In the genomic region with DNA sequence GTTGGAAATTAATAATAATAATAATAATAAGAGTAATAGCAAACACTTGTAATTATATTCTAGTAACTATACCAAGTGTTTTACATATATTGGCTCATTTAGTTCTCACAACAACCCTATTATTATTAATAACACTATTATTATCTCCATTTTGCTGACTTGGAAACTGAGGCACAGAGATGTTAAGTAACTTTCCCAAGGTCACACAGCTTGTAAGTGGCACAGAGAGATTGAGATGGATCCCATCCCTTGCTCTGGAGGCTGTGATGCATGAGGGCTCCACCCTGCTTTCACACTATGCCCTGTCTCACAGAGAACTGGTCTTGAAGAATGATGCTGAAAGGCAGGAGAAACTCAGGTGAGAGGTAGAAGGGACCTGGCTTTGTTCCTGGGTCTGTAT, we compare ENCODE assay signal across 33 cellular contexts. TPM values are rescaled to one million over a fixed set of nuclear protein-coding genes. Genes with fewer than 3 reads are reported as not detected.
"Had no signal": no experiment of that assay in that cellular context is flagged by ENCODE, and none has a peak within 500 bp of the region (broad histone marks: within the 10 kb centered on the region; RNA-seq: fewer than 3 reads in every experiment).

No MANE protein-coding gene starts in this region.

- H3K27me3 ChIP-seq: ascending aorta had no signal

- H3K27ac ChIP-seq: ascending aorta, VCaP had no signal

- DNase-seq: activated B cell treated with CpG ODN at 0.5 μM for 24 hours; activated CD4-positive, alpha-beta memory T cell treated with anti-CD3 and anti-CD28 coated beads for 36 hours; activated CD4-positive, alpha-beta T cell treated with anti-CD3 and anti-CD28 coated beads for 4 hours; activated CD4-positive, alpha-beta T cell treated with anti-CD3 and anti-CD28 coated beads, Interleukin-2, amount 10 ng/mL, durations not matched to agents 24 days and 14 days; activated CD4-positive, alpha-beta T cell treated with anti-CD3 and anti-CD28 coated beads, Interleukin-2, amount 50 U/mL, for 1 hour; activated CD4-positive, alpha-beta T cell treated with anti-CD3 and anti-CD28 coated beads, Interleukin-2, amount 50 U/mL, for 4 hours; activated CD4-positive, CD25-positive, alpha-beta regulatory T cell treated with anti-CD3 and anti-CD28 coated beads, Interleukin-2, amount 50 U/mL, for 72 hours; activated CD8-positive, alpha-beta memory T cell treated with anti-CD3 and anti-CD28 coated beads, Interleukin-2, amount 50 U/mL, for 4 hours; activated CD8-positive, alpha-beta T cell treated with anti-CD3 and anti-CD28 coated beads for 36 hours; activated effector memory CD4-positive, alpha-beta T cell treated with anti-CD3 and anti-CD28 coated beads, Interleukin-2, amount 50 U/mL, for 16 hours; activated gamma-delta T cell treated with Interleukin-2 at 50 U/mL for 16 hours; activated naive CD4-positive, alpha-beta T cell; activated naive CD4-positive, alpha-beta T cell treated with anti-CD3 and anti-CD28 coated beads for 36 hours; activated naive CD4-positive, alpha-beta T cell treated with anti-CD3 and anti-CD28 coated beads, Interleukin-2, amount 50 U/mL, for 16 hours; activated naive CD8-positive, alpha-beta T cell treated with anti-CD3 and anti-CD28 coated beads for 36 hours; activated T-cell treated with anti-CD3 and anti-CD28 coated beads for 4 hours; activated T-cell treated with anti-CD3 and anti-CD28 coated beads, Interleukin-2, amount 50 U/mL, for 1 hour; activated T-cell treated with anti-CD3 and anti-CD28 coated beads, Interleukin-2, amount 50 U/mL, for 4 hours; activated T-cell treated with anti-CD3 and anti-CD28 coated beads, Interleukin-2, amount 50 U/mL, for 72 hours; amygdala; anterior cingulate cortex; central memory CD4-positive, alpha-beta T cell; T-helper 1 cell; T-helper 2 cell; T-helper 9 cell had no signal

- H3K4me3 ChIP-seq: ascending aorta had no signal

- H3K9me3 ChIP-seq: ascending aorta had no signal

- ATAC-seq: activated CD8-positive, alpha-beta T cell treated with anti-CD3 and anti-CD28 coated beads for 36 hours; activated naive CD4-positive, alpha-beta T cell treated with anti-CD3 and anti-CD28 coated beads, Interleukin-2, amount 50 U/mL, for 72 hours; activated T-cell treated with anti-CD3 and anti-CD28 coated beads, Interleukin-2, amount 50 U/mL, for 4 hours; activated T-cell treated with anti-CD3 and anti-CD28 coated beads, Interleukin-2, amount 50 U/mL, for 72 hours; activated T-helper 17 cell treated with anti-CD3 and anti-CD28 coated beads, Interleukin-2, amount 50 U/mL, for 72 hours had no signal

- H3K36me3 ChIP-seq: ascending aorta had no signal

RNA-seq across cellular contexts. Expression of gene TRIM42, which starts 31.9 kb away (rescaled TPM):
- total RNA-seq: activated B cell treated with CpG ODN at 0.5 μM for 24 hours; activated CD4-positive, alpha-beta memory T cell treated with anti-CD3 and anti-CD28 coated beads for 36 hours; activated CD4-positive, alpha-beta T cell treated with anti-CD3 and anti-CD28 coated beads, Interleukin-2, amount 10 ng/mL, durations not matched to agents 24 days and 14 days; activated CD8-positive, alpha-beta memory T cell treated with anti-CD3 and anti-CD28 coated beads for 36 hours; activated CD8-positive, alpha-beta T cell treated with anti-CD3 and anti-CD28 coated beads for 36 hours; activated naive CD4-positive, alpha-beta T cell treated with anti-CD3 and anti-CD28 coated beads for 36 hours; activated naive CD4-positive, alpha-beta T cell treated with anti-CD3 and anti-CD28 coated beads, Interleukin-2, amount 50 U/mL, for 72 hours; activated naive CD8-positive, alpha-beta T cell treated with anti-CD3 and anti-CD28 coated beads for 36 hours; activated T-cell treated with anti-CD3 and anti-CD28 coated beads, Interleukin-2, amount 50 U/mL, for 4 hours; activated T-cell treated with anti-CD3 and anti-CD28 coated beads, Interleukin-2, amount 50 U/mL, for 72 hours; activated T-helper 1 cell treated with anti-CD3 and anti-CD28 coated beads, Interleukin-12 subunit alpha, Interleukin-12 subunit beta, Interleukin-2, Interleukin-4 antibody, amounts not matched to agents 30 ng/mL and 10 ng/mL and 1 ng/mL, durations not matched to agents 14 hours and 24 hours and 36 hours; activated T-helper 17 cell treated with anti-CD3 and anti-CD28 coated beads, Interleukin-2, amount 50 U/mL, for 72 hours; ascending aorta; cardiac septum; cerebellum had no signal
